Comparison of ENCODE assay signal across 10 cellular contexts in the genomic region with DNA sequence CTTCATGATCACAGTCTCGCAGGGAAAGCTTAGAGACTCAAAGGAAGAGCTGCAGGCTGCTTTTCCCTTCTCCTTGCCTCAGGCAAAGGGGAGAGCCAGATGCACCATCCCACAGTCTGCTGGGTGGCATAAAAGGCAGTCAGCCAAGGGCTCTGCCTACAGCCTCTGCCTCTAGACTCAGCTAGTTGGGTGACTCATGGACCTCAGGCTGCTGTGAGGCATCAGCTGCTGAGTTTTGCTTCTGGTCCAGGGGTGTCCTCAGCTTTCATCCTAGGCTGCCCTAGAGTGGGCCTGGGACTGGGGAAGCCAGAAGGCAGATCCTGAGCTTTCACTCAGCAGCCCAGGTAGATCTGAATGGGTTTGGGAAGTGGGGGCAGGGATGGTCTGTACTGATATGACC. TPM values are rescaled to one million over a fixed set of nuclear protein-coding genes. Genes with fewer than 3 reads are reported as not detected.
DNase-seq lines count a peak whose midpoint lies in the region; ATAC-seq and TF ChIP-seq lines count a peak whose summit lies in the region.
"Had no signal": no experiment of that assay in that cellular context is flagged by ENCODE, and none has a peak within 500 bp of the region (broad histone marks: within the 10 kb centered on the region; RNA-seq: fewer than 3 reads in every experiment).

No MANE protein-coding gene starts in this region.

- peaks cover 22% of the 10 kb centered on the region for H3K4me1 Mint-ChIP-seq in HFFc6 (ENCODE audit: low read depth)
- H3K4me1 Mint-ChIP-seq: nephron had no signal

- no peaks in the 10 kb centered on the region for H3K9me3 Mint-ChIP-seq in HFFc6
- H3K9me3 Mint-ChIP-seq: nephron had no signal

- no TSS peak for BruUV-seq in OCI-LY7 (replicated peaks; lab: Mats Ljungman, UMichigan)

- ATAC-seq in lower lobe of right lung: peak; percentile 27 to 29
- ATAC-seq in GM19035 (IDR thresholded peaks at IDR 0.05; ENCODE audit: unreplicated experiment): no peak

- peaks cover 4% of the 10 kb centered on the region for H3K27me3 ChIP-seq in lower lobe of right lung (ENCODE audit: low read depth)

- no peak overlapping the region for H3K27ac ChIP-seq in lower lobe of right lung
- H3K27ac ChIP-seq in OCI-LY7 (ENCODE audit: low read depth, low read length, poor library complexity, severe bottlenecking): no peak overlapping the region
- no peak overlapping the region for H3K27ac ChIP-seq in coronary artery

- TF ChIP-seq CTCF in HFFc6 (IDR thresholded peaks at IDR 0.05): no peak
- no peak for TF ChIP-seq CTCF in lower lobe of right lung (IDR thresholded peaks at IDR 0.05)
- no peak for TF ChIP-seq CTCF in OCI-LY7 (conservative IDR thresholded peaks at IDR 0.05; ENCODE audit: low read length)
- TF ChIP-seq CTCF in coronary artery (IDR thresholded peaks at IDR 0.05): no peak

- H3K9me3 ChIP-seq in lower lobe of right lung (no peaks in the 10 kb centered on the region), OCI-LY7 (ENCODE audit: low read length) (no peaks in the 10 kb centered on the region)

- H3K9me2 ChIP-seq in OCI-LY7 (ENCODE audit: insufficient read depth, low read length): no peaks in the 10 kb centered on the region

- CTCF ChIA-PET in OCI-LY7 (lab: Charles Lee; ENCODE audit: unreplicated experiment): no interaction called here

- intact Hi-C loops in lower lobe of right lung (cut with DNase I): no loop called here
- intact Hi-C loops in OCI-LY7 (cut with micrococcal nuclease; ENCODE audit: unreplicated experiment): loop anchor here (10.0 kb wide), 1 partner anchor 177 kb away; a partner anchor contains a TSS

- H3K27ac Mint-ChIP-seq in HFFc6: no peak overlapping the region; the same call in 1 of the 2 replicates
- H3K27ac Mint-ChIP-seq: nephron had no signal

- no peak overlapping the region for H3K4me3 Mint-ChIP-seq in HFFc6
- H3K4me3 Mint-ChIP-seq: nephron had no signal

- H3K36me3 Mint-ChIP-seq in HFFc6 (ENCODE audit: low read depth): no peaks in the 10 kb centered on the region

- no peaks in the 10 kb centered on the region for H4K20me1 ChIP-seq in OCI-LY7 (ENCODE audit: insufficient read depth, low read length)

- H3K4me2 ChIP-seq in OCI-LY7 (ENCODE audit: low read length): no peak overlapping the region

- H3K79me2 ChIP-seq in OCI-LY7 (ENCODE audit: insufficient read depth, low read depth, low read length): no peaks in the 10 kb centered on the region

- H3K36me3 ChIP-seq in lower lobe of right lung (no peaks in the 10 kb centered on the region), OCI-LY7 (ENCODE audit: insufficient read depth, low read length) (no peaks in the 10 kb centered on the region)

- H3K4me1 ChIP-seq in lower lobe of right lung (no peaks in the 10 kb centered on the region), OCI-LY7 (ENCODE audit: insufficient read depth, low read length, poor library complexity, severe bottlenecking) (no peaks in the 10 kb centered on the region)

- POLR2A ChIA-PET in OCI-LY7 (lab: Charles Lee): interaction anchor here (0.6 kb wide), 1 partner anchor 14 kb away, joined by 3 read pairs; no protein-coding TSS in a partner anchor

- DNase-seq in AG20443 (ENCODE audit: low spot score): peak; percentile 85
- peak; percentile 89 for DNase-seq in HFFc6
- peak; percentile 73 for DNase-seq in astrocyte of the hippocampus (ENCODE audit: low read depth, low spot score)
- DNase-seq in lower lobe of right lung: no peak
- no peak for DNase-seq in OCI-LY7 (ENCODE audit: low spot score)
- no peak for DNase-seq in activated effector memory CD4-positive, alpha-beta T cell treated with anti-CD3 and anti-CD28 coated beads, Interleukin-2, amount 50 U/mL, for 16 hours
- no peak for DNase-seq in coronary artery (ENCODE audit: low spot score)
- DNase-seq: NCI-H1436 treated with DMSO at 0.1 percent for 48 hours had no signal

- H3K27me3 Mint-ChIP-seq in HFFc6 (ENCODE audit: insufficient read depth): peaks cover 16% of the 10 kb centered on the region

- no peak overlapping the region for H2AFZ ChIP-seq in OCI-LY7 (ENCODE audit: low read length)

- H3K4me3 ChIP-seq in lower lobe of right lung: no peak overlapping the region
- no peak overlapping the region for H3K4me3 ChIP-seq in OCI-LY7 (ENCODE audit: low read depth, low read length, poor library complexity, severe bottlenecking)
- no peak overlapping the region for H3K4me3 ChIP-seq in coronary artery

RNA-seq across cellular contexts. Expression of a gene that starts 11.7 kb away (rescaled TPM):
- not detected for total RNA-seq in HFFc6 (2021; fragmentation: NEBNext Ultra II Directional; extraction: Animal tissue kit (Norgen Biotek cat#: 25700))
- total RNA-seq in lower lobe of right lung: 1.0 TPM
- total RNA-seq in OCI-LY7 (2014; rRNA removed; shearing (Covaris generic)): 0.09 TPM in 1 of 2 replicates, not detected in the other
- total RNA-seq in OCI-LY7 (2022): 0.08 and 0.15 TPM in 2 replicates

Comparison
In these comparisons a context has a peak if more than half of its experiments do, and no peak if none do; other contexts are left out.
1. DNase-seq: peak in AG20443 (single experiment), HFFc6 (single experiment) and astrocyte of the hippocampus (single experiment); none in lower lobe of right lung (single experiment), OCI-LY7 (single experiment), activated effector memory CD4-positive, alpha-beta T cell treated with anti-CD3 and anti-CD28 coated beads, Interleukin-2, amount 50 U/mL, for 16 hours (single experiment) and coronary artery (single experiment).